18 cellular contexts compared by ENCODE assay signal in the genomic region with DNA sequence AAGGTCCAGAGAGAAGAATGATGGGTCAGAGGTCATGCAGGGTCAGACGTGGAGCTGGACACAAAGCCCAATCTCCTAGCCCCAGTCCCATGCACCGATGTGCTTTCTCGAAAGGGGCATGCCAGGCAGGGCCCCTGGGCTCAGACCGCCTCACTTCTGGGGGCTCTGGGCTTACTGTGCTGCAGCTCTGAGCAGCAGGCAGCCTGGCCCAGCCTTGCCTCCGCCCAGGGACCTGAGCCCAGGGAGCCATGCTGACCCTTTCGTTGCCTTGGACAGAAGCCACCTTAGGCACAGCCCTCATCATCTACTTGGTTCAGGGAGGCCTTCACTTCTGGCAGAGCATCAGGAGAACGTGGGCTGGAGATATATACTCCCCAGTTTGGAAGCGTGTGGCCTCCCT.
DNase-seq lines count a peak whose midpoint lies in the region; ATAC-seq and TF ChIP-seq lines count a peak whose summit lies in the region.
"Had no signal": no experiment of that assay in that cellular context is flagged by ENCODE, and none has a peak within 500 bp of the region (broad histone marks: within the 10 kb centered on the region; RNA-seq: fewer than 3 reads in every experiment).

No MANE protein-coding gene starts in this region.

- no peak for DNase-seq in left ventricle myocardium inferior
- no peak for DNase-seq in left ventricle myocardium superior
- no peak for DNase-seq in vagina (ENCODE audit: extremely low spot score in 2 of 2)
- no peak for DNase-seq in NCI-H146 (lab: John Stamatoyannopoulos, UW)
- DNase-seq in GM19238 (ENCODE audit: insufficient read length, low spot score): no peak
- no peak for DNase-seq in T-helper 2 cell
- DNase-seq: activated CD4-positive, CD25-positive, alpha-beta regulatory T cell treated with anti-CD3 and anti-CD28 coated beads, Interleukin-2, amount 50 U/mL, for 72 hours; CD8-positive, alpha-beta memory T cell; kidney glomerular epithelial cell; NCI-H187 treated with DMSO at 0.1 percent for 48 hours; NCI-H524; T-helper 9 cell had no signal

- H3K9ac ChIP-seq in rectal smooth muscle tissue (ENCODE audit: low read length): no peak overlapping the region

- ATAC-seq in left ventricle myocardium superior: no peak
- peak; percentile 14 for ATAC-seq in esophagus mucosa
- ATAC-seq: A549 had no signal

- H3K4me1 ChIP-seq in left ventricle myocardium inferior (peaks cover 88% of the 10 kb centered on the region), rectal smooth muscle tissue (ENCODE audit: control insufficient read depth, insufficient read depth, low read length) (peaks cover 11% of the 10 kb centered on the region), vagina (peaks cover 80% of the 10 kb centered on the region)
- H3K4me1 ChIP-seq: A549 had no signal

- TF ChIP-seq CTCF in left ventricle myocardium inferior (IDR thresholded peaks at IDR 0.05; ENCODE audit: borderline replicate concordance): no peak
- no peak for TF ChIP-seq CTCF in vagina (IDR thresholded peaks at IDR 0.05)

- intact Hi-C loops in left ventricle myocardium inferior (cut with micrococcal nuclease): no loop called here
- intact Hi-C loops in left ventricle myocardium superior (cut with micrococcal nuclease): no loop called here
- intact Hi-C loops in vagina (cut with DNase I): no loop called here

- H3K4me3 ChIP-seq in left ventricle myocardium inferior (peak overlapping the region; percentile 47), rectal smooth muscle tissue (ENCODE audit: low read length) (no peak overlapping the region), vagina (no peak overlapping the region)
- H3K4me3 ChIP-seq: A549, ovary, SJSA1, smooth muscle cell had no signal

- H3K36me3 ChIP-seq in left ventricle myocardium inferior (no peaks in the 10 kb centered on the region), rectal smooth muscle tissue (ENCODE audit: control insufficient read depth, insufficient read depth, low read length) (no peaks in the 10 kb centered on the region), vagina (no peaks in the 10 kb centered on the region)
- H3K36me3 ChIP-seq: ovary, SJSA1 had no signal

- H3K9me3 ChIP-seq in left ventricle myocardium inferior (replicated peaks): no peaks in the 10 kb centered on the region
- H3K9me3 ChIP-seq in vagina: no peaks in the 10 kb centered on the region
- H3K9me3 ChIP-seq: A549, ovary, SJSA1 had no signal

- no peak for TF ChIP-seq POLR2A in vagina (IDR thresholded peaks at IDR 0.05)

- peak overlapping the region; percentile 91 for H3K27ac ChIP-seq in left ventricle myocardium inferior (replicated peaks)
- peak overlapping the region; percentile 15 for H3K27ac ChIP-seq in rectal smooth muscle tissue (ENCODE audit: low read depth, low read length)
- peak overlapping the region; percentile 80 for H3K27ac ChIP-seq in vagina
- H3K27ac ChIP-seq: A549, SJSA1 had no signal

- H3K27me3 ChIP-seq in left ventricle myocardium inferior (ENCODE audit: low read depth) (no peaks in the 10 kb centered on the region), rectal smooth muscle tissue (ENCODE audit: control insufficient read depth, insufficient read depth, low read length) (no peaks in the 10 kb centered on the region), vagina (no peaks in the 10 kb centered on the region)
- H3K27me3 ChIP-seq: ovary, SJSA1 had no signal

Comparison
In these comparisons a context has a peak if more than half of its experiments do, and no peak if none do; other contexts are left out.
1. H3K27ac ChIP-seq: peak in every context shown above with its lines; median percentile 91 in left ventricle myocardium inferior; 80 in vagina; 15 in rectal smooth muscle tissue.